6 cellular contexts compared by ENCODE assay signal in genomic region chr12:57092876-57093411, GRCh38. TPM values are rescaled to one million over a fixed set of nuclear protein-coding genes. Genes with fewer than 3 reads are reported as not detected.
DNase-seq lines count a peak whose midpoint lies in the region; ATAC-seq and TF ChIP-seq lines count a peak whose summit lies in the region.

No MANE protein-coding gene starts in this region.

- H3K9ac ChIP-seq in Karpas-422 (ENCODE audit: low read length) = peak overlapping the region; percentile 68

- no peaks in the 10 kb centered on the region for H4K20me1 ChIP-seq in Karpas-422 (ENCODE audit: insufficient read depth, low read depth, low read length)

- H3K9me3 Mint-ChIP-seq in chondrocyte (ENCODE audit: low read depth) = no peaks in the 10 kb centered on the region

- no peaks in the 10 kb centered on the region for H3K9me2 ChIP-seq in Karpas-422 (replicated peaks; ENCODE audit: insufficient read depth, low read length)

- no peak for TF ChIP-seq CTCF in chondrocyte (IDR thresholded peaks at IDR 0.05)

- ATAC-seq in GM18907 (IDR thresholded peaks at IDR 0.05; ENCODE audit: unreplicated experiment) (no peak), GM19397 (IDR thresholded peaks at IDR 0.05; ENCODE audit: unreplicated experiment) (no peak)

- peak overlapping the region; percentile 74 for H3K27ac Mint-ChIP-seq in chondrocyte (ENCODE audit: unreplicated experiment)

- no peaks in the 10 kb centered on the region for H3K27me3 Mint-ChIP-seq in chondrocyte (ENCODE audit: low read depth)

- H3K4me1 ChIP-seq in Karpas-422 (ENCODE audit: low read length) = peaks cover 65% of the 10 kb centered on the region

- peaks cover 25% of the 10 kb centered on the region for H3K79me2 ChIP-seq in Karpas-422 (ENCODE audit: low read length)

- no peak overlapping the region for H2AFZ ChIP-seq in Karpas-422 (ENCODE audit: low read length)

- H3K9me3 ChIP-seq in Karpas-422 (ENCODE audit: low read length) = no peaks in the 10 kb centered on the region

- H3K4me3 Mint-ChIP-seq in chondrocyte (ENCODE audit: unreplicated experiment) = no peak overlapping the region

- H3K4me1 Mint-ChIP-seq in chondrocyte (ENCODE audit: low read depth) = peaks cover 55% of the 10 kb centered on the region

- H3K36me3 Mint-ChIP-seq in chondrocyte (ENCODE audit: low read depth) = peaks cover 16% of the 10 kb centered on the region

- H3K27me3 ChIP-seq in Karpas-422 (ENCODE audit: low read length) = no peaks in the 10 kb centered on the region

- H3K27ac ChIP-seq in Karpas-422 (ENCODE audit: low read length) (peak overlapping the region; percentile 83), skin epidermis (peak overlapping the region in 18 of 21 experiments; percentile 62 to 100 (median 80))

- peak overlapping the region; percentile 60 for H3K4me2 ChIP-seq in Karpas-422 (ENCODE audit: low read depth, low read length, poor library complexity, severe bottlenecking)

- H3K4me3 ChIP-seq in Karpas-422 (ENCODE audit: low read length) (peak overlapping the region; percentile 52; the same call in 1 of the 2 replicates), skin epidermis (no peak overlapping the region)

- H3K36me3 ChIP-seq in Karpas-422 (ENCODE audit: insufficient read depth, low read length) = peaks cover 23% of the 10 kb centered on the region; the same call in 1 of the 2 replicates

- DNase-seq in Karpas-422 (no peak), chondrocyte (ENCODE audit: low spot score) (no peak), DMS79 treated with DMSO at 0.1 percent for 48 hours (lab: John Stamatoyannopoulos, UW) (no peak)

RNA-seq across cellular contexts. Expression of gene NAB2, which starts 4.0 kb away (rescaled TPM):
- total RNA-seq in Karpas-422 (2014; rRNA removed; shearing (Covaris generic); ENCODE audit: low replicate concordance) = 19.4 and 38.0 TPM in 2 replicates
- total RNA-seq in chondrocyte = 30.7 to 32.5 TPM (median 31.1 TPM) in 3 replicates

RNA-seq across cellular contexts. Expression of gene NEMP1, which starts 14.4 kb away (rescaled TPM):
- 34.2 and 59.6 TPM in 2 replicates for total RNA-seq in Karpas-422 (2014; rRNA removed; shearing (Covaris generic); ENCODE audit: low replicate concordance)
- 11.7 to 14.7 TPM (median 12.9 TPM) in 3 replicates for total RNA-seq in chondrocyte

RNA-seq across cellular contexts. Expression of gene STAT6, which starts 18.2 kb away (rescaled TPM):
- total RNA-seq in Karpas-422 (2014; rRNA removed; shearing (Covaris generic); ENCODE audit: low replicate concordance) = 116 and 140 TPM in 2 replicates
- 89.4 to 101 TPM (median 94.2 TPM) in 3 replicates for total RNA-seq in chondrocyte

RNA-seq across cellular contexts. Expression of gene LRP1, which starts 35.3 kb away (rescaled TPM):
- total RNA-seq in Karpas-422 (2014; rRNA removed; shearing (Covaris generic); ENCODE audit: low replicate concordance) = 0.56 and 3.1 TPM in 2 replicates
- 448 to 583 TPM (median 463 TPM) in 3 replicates for total RNA-seq in chondrocyte

RNA-seq across cellular contexts. Expression of gene MYO1A, which starts 43.0 kb away (rescaled TPM):
- total RNA-seq in Karpas-422 (2014; rRNA removed; shearing (Covaris generic); ENCODE audit: low replicate concordance) = 0.11 and 3.8 TPM in 2 replicates
- total RNA-seq in chondrocyte = 0.48 TPM in 1 of 3 replicates, not detected in the others
